In genomic region chr1:42163114-42163513, GRCh38 we compare ENCODE assay signal across 29 cellular contexts. TPM values are rescaled to one million over a fixed set of nuclear protein-coding genes. Genes with fewer than 3 reads are reported as not detected.
A peak's percentile ranks its signal among the peaks of the same experiment; 100 is the strongest.
DNase-seq lines count a peak whose midpoint lies in the region; ATAC-seq and TF ChIP-seq lines count a peak whose summit lies in the region.
"Had no signal": no experiment of that assay in that cellular context is flagged by ENCODE, and none has a peak within 500 bp of the region (broad histone marks: within the 10 kb centered on the region; RNA-seq: fewer than 3 reads in every experiment).

No MANE protein-coding gene starts in this region.

- CTCF ChIA-PET in HEK293 (lab: Yijun Ruan, JAX): interaction anchor here (1.2 to 4.8 kb wide), 3 partner anchors 11 to 16 kb away, joined by 4 to 21 read pairs (median 7); no protein-coding TSS in a partner anchor

- H3K27me3 ChIP-seq in sigmoid colon (no peaks in the 10 kb centered on the region), uterus (no peaks in the 10 kb centered on the region)
- H3K27me3 ChIP-seq: MG63, SJCRH30 had no signal

- TF ChIP-seq EP300 in sigmoid colon (IDR thresholded peaks at IDR 0.05): no peak

- TF ChIP-seq POLR2A in sigmoid colon (IDR thresholded peaks at IDR 0.05): no peak
- TF ChIP-seq POLR2A in uterus (IDR thresholded peaks at IDR 0.05): no peak

- H3K4me1 ChIP-seq in HEK293 (ENCODE audit: control insufficient read depth, insufficient read depth, low read length) (peaks cover 8% of the 10 kb centered on the region; the same call in 1 of the 2 replicates), sigmoid colon (peaks cover 0 to 7% (median 2%) of the 10 kb centered on the region in 4 donors), uterus (no peaks in the 10 kb centered on the region)
- H3K4me1 ChIP-seq: HAP-1 had no signal

- H3K36me3 ChIP-seq in HEK293 (ENCODE audit: control insufficient read depth in 2 of 2, insufficient read depth in 1 of 2, low read length in 2 of 2) (no peaks in the 10 kb centered on the region), sigmoid colon (no peaks in the 10 kb centered on the region), uterus (no peaks in the 10 kb centered on the region)
- H3K36me3 ChIP-seq: HAP-1, MG63, SJCRH30 had no signal

- H3K9me3 ChIP-seq in HEK293 (ENCODE audit: control insufficient read depth, insufficient read depth, low read depth, low read length): no peaks in the 10 kb centered on the region
- H3K9me3 ChIP-seq in sigmoid colon: peaks cover 0 to 13% (median 3%) of the 10 kb centered on the region in 4 donors
- H3K9me3 ChIP-seq in uterus: no peaks in the 10 kb centered on the region
- H3K9me3 ChIP-seq: MG63, SJCRH30 had no signal

- ATAC-seq in HG03025 (IDR thresholded peaks at IDR 0.05; ENCODE audit: low FRiP score, unreplicated experiment): no peak
- ATAC-seq: A549; CD8-positive, alpha-beta T cell; Right ventricle myocardium inferior; T-cell had no signal

- in situ Hi-C loops in SK-MEL-5 (cut with HindIII; ENCODE audit: low pct_unique_long_range_greater_than_20kb, low sequenced_read_pairs): no loop called here

- no peak overlapping the region for H3K4me3 ChIP-seq in HEK293 (ENCODE audit: low read depth, low read length)
- no peak overlapping the region for H3K4me3 ChIP-seq in fibroblast of mammary gland (ENCODE audit: control insufficient read depth, low read depth, low read length)
- H3K4me3 ChIP-seq in sigmoid colon: no peak overlapping the region
- no peak overlapping the region for H3K4me3 ChIP-seq in foreskin fibroblast (ENCODE audit: low read depth in 1 of 2, low read length in 2 of 2)
- H3K4me3 ChIP-seq in uterus: no peak overlapping the region
- H3K4me3 ChIP-seq: A549, GM23248, HAP-1, MG63, PC-9, SJCRH30 had no signal

- H3K27ac ChIP-seq in HEK293 (ENCODE audit: extremely low read depth, low read depth, low read length) (no peak overlapping the region), sigmoid colon (no peak overlapping the region), uterus (no peak overlapping the region)
- H3K27ac ChIP-seq: A549, C4-2B, GM23248, PC-9, SJCRH30 had no signal

- POLR2A ChIA-PET in HEK293 (lab: Yijun Ruan, JAX): no interaction called here

- WGBS in sigmoid colon, 2 donors: 89 to 91% methylated on average over 2 of the region's 2 CpGs

- TF ChIP-seq CTCF in HEK293 (tag by site-specific recombination; IDR thresholded peaks at IDR 0.05) (no peak), fibroblast of mammary gland (conservative IDR thresholded peaks at IDR 0.05; ENCODE audit: control insufficient read depth, insufficient read depth, low read depth, low read length) (no peak), sigmoid colon (IDR thresholded peaks at IDR 0.05) (no peak), foreskin fibroblast (IDR thresholded peaks at IDR 0.05; ENCODE audit: low read depth, low read length) (no peak), uterus (IDR thresholded peaks at IDR 0.05) (no peak)

- intact Hi-C loops in sigmoid colon (cut with DNase I) (no loop called here), uterus (cut with DNase I; ENCODE audit: low total_unique reads) (no loop called here)

- DNase-seq in SK-MEL-5 (ENCODE audit: low read depth, low spot score): peak; percentile 17
- DNase-seq in fibroblast of mammary gland (ENCODE audit: low read depth): peak; percentile 22
- peak; percentile 10 for DNase-seq in sigmoid colon
- DNase-seq in AML-193 (lab: John Stamatoyannopoulos, UW): no peak
- DNase-seq in foreskin fibroblast: no peak
- no peak for DNase-seq in uterus
- DNase-seq: Caco-2; CD8-positive, alpha-beta T cell; DMS79 treated with DMSO at 0.1 percent for 48 hours; GM23248; KBM-7; MG63; NCI-H1105 treated with DMSO at 0.1 percent for 48 hours; NCI-H146; NCI-H1930; NCI-H446 treated with DMSO at 0.1 percent for 48 hours; NCI-H526; NCI-H82; NK-92 treated with Interleukin-12 subunit alpha and Interleukin-12 subunit beta, amount 100 ng/mL, for 24 hours; PC-9; T-cell had no signal

TF ChIP-seq in HEK293, 187 proteins besides CTCF, POLR2A, EP300 and RAD21:
- TF ChIP-seq SP2 (tag by site-specific recombination; IDR thresholded peaks at IDR 0.05) (peak; percentile 53), ZNF121 (tag by site-specific recombination; IDR thresholded peaks at IDR 0.05) (no peak)

RNA-seq across cellular contexts. Expression of gene GUCA2A, which starts 1.4 kb away (rescaled TPM):
- not detected in 2 replicates for total RNA-seq in SK-MEL-5 (2014; rRNA removed; shearing (Covaris generic))
- not detected in 2 replicates for polyA plus RNA-seq in SK-MEL-5 (2015; cell fraction: cytosol; rRNA removed)
- not detected in 2 replicates for polyA plus RNA-seq in SK-MEL-5 (2015; cell fraction: nucleus; rRNA removed)
- total RNA-seq in sigmoid colon: 1 to 10 TPM in 1 of 4 donors, not detected in 3; 2.2 TPM
- 100 to 1,000 TPM; 476 to 950 (median 570) TPM for polyA plus RNA-seq in sigmoid colon
- not detected for total RNA-seq in uterus
- total RNA-seq: CD8-positive, alpha-beta T cell; GM23248; PC-9; Right ventricle myocardium inferior; RPMI7951; SJCRH30; T-cell had no signal
- polyA plus RNA-seq: A549, GM23248 had no signal

RNA-seq across cellular contexts. Expression of gene GUCA2B, which starts 9.9 kb away (rescaled TPM):
- total RNA-seq in SK-MEL-5 (2014; rRNA removed; shearing (Covaris generic)): not detected in 2 replicates
- polyA plus RNA-seq in SK-MEL-5 (2015; cell fraction: cytosol; rRNA removed): not detected in 2 replicates
- polyA plus RNA-seq in SK-MEL-5 (2015; cell fraction: nucleus; rRNA removed): not detected in 2 replicates
- total RNA-seq in sigmoid colon (1 to 10 TPM in 1 of 4 donors, not detected in 3; 6.7 TPM), uterus (not detected)
- polyA plus RNA-seq in sigmoid colon: 100 to 1,000 TPM; 168 to 874 (median 480) TPM
- total RNA-seq: CD8-positive, alpha-beta T cell; GM23248; PC-9; Right ventricle myocardium inferior; RPMI7951; SJCRH30; T-cell had no signal
- polyA plus RNA-seq: GM23248 had no signal

Comparison
In these comparisons a context has a peak if more than half of its experiments do, and no peak if none do; other contexts are left out.
1. DNase-seq: peak in SK-MEL-5 (single experiment), fibroblast of mammary gland (single experiment) and sigmoid colon (single experiment); none in AML-193 (0 of 2), foreskin fibroblast (0 of 2) and uterus (0 of 2).